Comparison of ENCODE assay signal across 8 cellular contexts in genomic region chr19:13794388-13794751, GRCh38. TPM values are rescaled to one million over a fixed set of nuclear protein-coding genes. Genes with fewer than 3 reads are reported as not detected.
A peak's percentile ranks its signal among the peaks of the same experiment; 100 is the strongest.
DNase-seq lines count a peak whose midpoint lies in the region; ATAC-seq and TF ChIP-seq lines count a peak whose summit lies in the region.

No MANE protein-coding gene starts in this region.

- no peaks in the 10 kb centered on the region for H3K36me3 Mint-ChIP-seq in activated B cell treated with CpG ODN at 0.5 μM for 24 hours (ENCODE audit: low read depth)

- H3K4me1 ChIP-seq in A673 (ENCODE audit: insufficient read depth, low read length, poor library complexity, severe bottlenecking) (peaks cover 11% of the 10 kb centered on the region), heart left ventricle (peaks cover 0 to 44% (median 21%) of the 10 kb centered on the region in 12 donors), prostate gland (replicated peaks) (peaks cover 9% of the 10 kb centered on the region)

- H3K9me3 ChIP-seq in A673 (ENCODE audit: low read depth, low read length, poor library complexity, severe bottlenecking) (no peaks in the 10 kb centered on the region), heart left ventricle (no peaks in the 10 kb centered on the region), prostate gland (no peaks in the 10 kb centered on the region)

- CTCF ChIA-PET in A673 (lab: Charles Lee): interaction anchor here (0.6 kb wide), 1 partner anchor 33 kb away, joined by 4 read pairs; no protein-coding TSS in a partner anchor
- CTCF ChIA-PET in activated B cell treated with CpG ODN at 0.5 μM for 24 hours (lab: Charles Lee): interaction anchor here (0.8 to 1.7 kb wide), 3 partner anchors 47 to 72 kb away, joined by 3 to 11 read pairs (median 4); no protein-coding TSS in a partner anchor

- intact Hi-C loops in A673 (cut with micrococcal nuclease; ENCODE audit: unreplicated experiment): no loop called here
- intact Hi-C loops in activated B cell treated with CpG ODN at 0.5 μM for 24 hours (cut with micrococcal nuclease): loop anchor here (10.0 kb wide), 1 partner anchor 320 kb away; the partner anchor contains the start of gene PRKACA
- intact Hi-C loops in heart left ventricle (cut with DNase I): loop anchor here in 1 of 10 donors (5.0 kb wide), 1 partner anchor 33 kb away; no protein-coding TSS in a partner anchor
- intact Hi-C loops in prostate gland (cut with DNase I): no loop called here

- H3K27ac Mint-ChIP-seq in activated B cell treated with CpG ODN at 0.5 μM for 24 hours: peak overlapping the region; percentile 91

- BruUV-seq in A673 (replicated peaks; lab: Mats Ljungman, UMichigan): TSS peak; percentile 94

- TF ChIP-seq CTCF in A673 (conservative IDR thresholded peaks at IDR 0.05; ENCODE audit: low read depth, low read length) (no peak), activated B cell treated with CpG ODN at 0.5 μM for 24 hours (IDR thresholded peaks at IDR 0.05) (no peak), heart left ventricle (IDR thresholded peaks at IDR 0.05) (no peak), prostate gland (IDR thresholded peaks at IDR 0.05) (no peak)

- H3K27ac ChIP-seq in A673 (ENCODE audit: low read depth, low read length, poor library complexity, severe bottlenecking) (peak overlapping the region; percentile 71), heart left ventricle (peak overlapping the region in 11 of 12 donors; percentile 83 to 94 (median 90)), prostate gland (peak overlapping the region; percentile 92 to 93)

- POLR2A ChIA-PET in A673 (lab: Charles Lee; ENCODE audit: low non-redundant PET) (no interaction called here), activated B cell treated with CpG ODN at 0.5 μM for 24 hours (lab: Charles Lee) (interaction anchor here (0.7 to 2.5 kb wide), 11 partner anchors 9 to 724 kb away, joined by 3 to 25 read pairs (median 6); partner anchors contain the start of gene DNAJB1)

- H3K4me3 ChIP-seq in A673 (ENCODE audit: low read depth, low read length, poor library complexity, severe bottlenecking): peak overlapping the region; percentile 65
- peak overlapping the region; percentile 45 to 91 (median 74) for H3K4me3 ChIP-seq in heart left ventricle
- peak overlapping the region; percentile 92 to 96 for H3K4me3 ChIP-seq in prostate gland

- TF ChIP-seq POLR2A in heart left ventricle (IDR thresholded peaks at IDR 0.05): no peak
- no peak for TF ChIP-seq POLR2A in prostate gland (IDR thresholded peaks at IDR 0.05)

- 2 to 10% (median 5%) methylated on average over 10 of the region's 10 CpGs for WGBS in heart left ventricle, 4 donors
- under 1% methylated on average over 10 of the region's 10 CpGs for WGBS in prostate gland

- no peaks in the 10 kb centered on the region for H3K27me3 ChIP-seq in A673 (replicated peaks; ENCODE audit: insufficient read depth, low read depth, low read length, poor library complexity)
- H3K27me3 ChIP-seq in heart left ventricle: no peaks in the 10 kb centered on the region
- no peaks in the 10 kb centered on the region for H3K27me3 ChIP-seq in prostate gland (replicated peaks; ENCODE audit: insufficient read depth)

- no peak for ATAC-seq in activated B cell treated with CpG ODN at 0.5 μM for 24 hours (ENCODE audit: low read depth)
- peak in 3 of 4 donors; percentile 18 to 36 (median 27) for ATAC-seq in heart left ventricle
- no peak for ATAC-seq in GM18868 (IDR thresholded peaks at IDR 0.05; ENCODE audit: unreplicated experiment)

- H3K36me3 ChIP-seq in A673 (ENCODE audit: insufficient read depth, low read length, poor library complexity, severe bottlenecking) (no peaks in the 10 kb centered on the region), heart left ventricle (no peaks in the 10 kb centered on the region), prostate gland (no peaks in the 10 kb centered on the region)

- H3K27me3 Mint-ChIP-seq in activated B cell treated with CpG ODN at 0.5 μM for 24 hours: no peaks in the 10 kb centered on the region

- no peaks in the 10 kb centered on the region for H3K9me3 Mint-ChIP-seq in activated B cell treated with CpG ODN at 0.5 μM for 24 hours

- H3K4me3 Mint-ChIP-seq in activated B cell treated with CpG ODN at 0.5 μM for 24 hours: peak overlapping the region; percentile 98

- H3K4me1 Mint-ChIP-seq in activated B cell treated with CpG ODN at 0.5 μM for 24 hours: peaks cover 34% of the 10 kb centered on the region

- DNase-seq in A673 (ENCODE audit: low spot score) (peak; percentile 53), HCEC 1CT (peak; percentile 94), activated B cell treated with CpG ODN at 0.5 μM for 24 hours (no peak), heart left ventricle (peak; percentile 78 to 88 (median 87)), prostate gland (ENCODE audit: low spot score) (peak; percentile 75), UCSD-AML1 (lab: John Stamatoyannopoulos, UW; ENCODE audit: unreplicated experiment) (no peak)
- no peak for DNase-seq in activated effector memory CD4-positive, alpha-beta T cell treated with anti-CD3 and anti-CD28 coated beads, Interleukin-2, amount 50 U/mL, for 16 hours

RNA-seq across cellular contexts. Expression of gene ZSWIM4, which starts 0.9 kb away (rescaled TPM):
- total RNA-seq in A673 (2021) (9.8 and 13.7 TPM in 2 replicates), activated B cell treated with CpG ODN at 0.5 μM for 24 hours (8.5 and 11.2 TPM in 2 replicates), heart left ventricle (10 to 100 TPM in 1 of 9 donors, 1 to 10 TPM in 8; 2.0 to 10.9 (median 3.4) TPM), prostate gland (10 to 100 TPM in 1 of 2 donors, 1 to 10 TPM in 1; 9.7 to 14.2 TPM)
- polyA plus RNA-seq in heart left ventricle: 1 to 10 TPM; 1.3 to 2.7 TPM

RNA-seq across cellular contexts. Expression of gene C19orf53, which starts 20.1 kb away (rescaled TPM):
- total RNA-seq in A673 (2021) (137 and 140 TPM in 2 replicates), activated B cell treated with CpG ODN at 0.5 μM for 24 hours (74.9 and 76.1 TPM in 2 replicates), heart left ventricle (100 to 1,000 TPM in 2 of 9 donors, 10 to 100 TPM in 7; 79.3 to 435 (median 97.5) TPM), prostate gland (100 to 1,000 TPM; 151 to 193 TPM)
- polyA plus RNA-seq in heart left ventricle: 100 to 1,000 TPM; 159 to 346 TPM

RNA-seq across cellular contexts. Expression of gene MRI1, which starts 30.0 kb away (rescaled TPM):
- 57.9 and 63.8 TPM in 2 replicates for total RNA-seq in A673 (2021)
- 32.5 and 37.5 TPM in 2 replicates for total RNA-seq in activated B cell treated with CpG ODN at 0.5 μM for 24 hours
- total RNA-seq in heart left ventricle: 10 to 100 TPM; 12.2 to 36.9 (median 15.6) TPM
- polyA plus RNA-seq in heart left ventricle: 10 to 100 TPM in 1 of 2 donors, 1 to 10 TPM in 1; 9.0 to 16.6 TPM
- 10 to 100 TPM; 62.7 to 64.5 TPM for total RNA-seq in prostate gland

Comparison
In these comparisons a context has a peak if more than half of its experiments do, and no peak if none do; other contexts are left out.
1. DNase-seq: peak in A673 (single experiment), HCEC 1CT (single experiment), heart left ventricle (5 of 5) and prostate gland (single experiment); none in activated B cell treated with CpG ODN at 0.5 μM for 24 hours (single experiment), UCSD-AML1 (single experiment) and activated effector memory CD4-positive, alpha-beta T cell treated with anti-CD3 and anti-CD28 coated beads, Interleukin-2, amount 50 U/mL, for 16 hours (single experiment).
2. ATAC-seq: peak in heart left ventricle (3 of 4); none in activated B cell treated with CpG ODN at 0.5 μM for 24 hours (single experiment) and GM18868 (single experiment).
3. Peak in every context shown above with its lines, with median percentiles within 50 percentile points of each other: H3K27ac ChIP-seq and H3K4me3 ChIP-seq.